In genomic region chr6:3523966-3524365, GRCh38 we compare ENCODE assay signal across 21 cellular contexts.
DNase-seq lines count a peak whose midpoint lies in the region; ATAC-seq, FAIRE-seq and TF ChIP-seq lines count a peak whose summit lies in the region.
"Had no signal": no experiment of that assay in that cellular context is flagged by ENCODE, and none has a peak within 500 bp of the region (broad histone marks: within the 10 kb centered on the region; RNA-seq: fewer than 3 reads in every experiment).

No MANE protein-coding gene starts in this region.

- no peak overlapping the region for H3K9ac ChIP-seq in neuronal stem cell (ENCODE audit: low read depth, low read length, poor library complexity)

- H3K4me2 ChIP-seq in A549 (0 out of 3 replicates have a peak overlapping the region, but pooled peaks have one; percentile 67), neuronal stem cell (ENCODE audit: insufficient read depth, low read length, poor library complexity, severe bottlenecking) (no peak overlapping the region), OCI-LY7 (ENCODE audit: low read length) (no peak overlapping the region)

- H3K4me3 ChIP-seq in A549 (no peak overlapping the region), WERI-Rb-1 (ENCODE audit: low read depth, low read length) (no peak overlapping the region), neuronal stem cell (ENCODE audit: low read length in 2 of 2) (no peak overlapping the region), OCI-LY7 (ENCODE audit: low read depth, low read length, poor library complexity, severe bottlenecking) (no peak overlapping the region)

- no peak overlapping the region for H3K4ac ChIP-seq in neuronal stem cell (ENCODE audit: low read length)

- no peak overlapping the region for H2AK5ac ChIP-seq in neuronal stem cell (ENCODE audit: low read depth, low read length)

- H2BK12ac ChIP-seq in neuronal stem cell (ENCODE audit: low read length) = no peak overlapping the region

- no peak for ATAC-seq in A549
- no peak for ATAC-seq in HG02571 (IDR thresholded peaks at IDR 0.05; ENCODE audit: unreplicated experiment)
- ATAC-seq: HCT116 had no signal

- no peak overlapping the region for H2BK5ac ChIP-seq in neuronal stem cell (ENCODE audit: low read length)

- H3K23ac ChIP-seq in neuronal stem cell (ENCODE audit: low read depth, low read length, poor library complexity) = no peak overlapping the region

- POLR2A ChIA-PET in A549 (lab: Yijun Ruan, JAX) (no interaction called here), OCI-LY7 (lab: Charles Lee) (interaction anchor here (1.1 kb wide), 1 partner anchor 8 kb away, joined by 3 read pairs; no protein-coding TSS in a partner anchor)

- H3K14ac ChIP-seq in neuronal stem cell (ENCODE audit: low read length) = no peak overlapping the region

- no peak for FAIRE-seq in A549 (lab: Jason Lieb, UNC)
- FAIRE-seq: A204.1, G401.6, GM12892, H1 had no signal

- TF ChIP-seq CTCF in A549 (IDR thresholded peaks at IDR 0.05) = no peak
- TF ChIP-seq CTCF in WERI-Rb-1 (IDR thresholded peaks at IDR 0.05; ENCODE audit: low read depth, low read length) = no peak
- no peak for TF ChIP-seq CTCF in OCI-LY7 (conservative IDR thresholded peaks at IDR 0.05; ENCODE audit: low read length)

- H4K20me1 ChIP-seq in OCI-LY7 (ENCODE audit: insufficient read depth, low read length) = no peaks in the 10 kb centered on the region

- H2BK120ac ChIP-seq in neuronal stem cell (ENCODE audit: low read depth, low read length) = no peak overlapping the region

- DNase-seq in A549 (ENCODE audit: low read depth in 1 of 2, low spot score in 1 of 2) (no peak), D341Med (ENCODE audit: low spot score) (peak; percentile 80), WERI-Rb-1 (peak; percentile 66), neuronal stem cell (ENCODE audit: low spot score) (peak; percentile 17), pons (ENCODE audit: low spot score) (no peak), OCI-LY7 (ENCODE audit: low spot score) (no peak)
- DNase-seq: CD4-positive, CD25-positive, alpha-beta regulatory T cell; DND-41; MV-4-11; NCI-H1105 treated with DMSO at 0.1 percent for 48 hours; NCI-H2081; NCI-H2227 treated with DMSO at 0.1 percent for 48 hours; NCI-H510A; NCI-H774; Right ventricle myocardium superior had no signal

- no peak overlapping the region for H4K8ac ChIP-seq in neuronal stem cell (ENCODE audit: low read depth, low read length)

- TF ChIP-seq RAD21 in A549 (conservative IDR thresholded peaks at IDR 0.05 in 1 of 2, IDR thresholded peaks at IDR 0.05 in 1 of 2) = no peak

- BruUV-seq in OCI-LY7 (replicated peaks; lab: Mats Ljungman, UMichigan) = no TSS peak

- H3K9me3 ChIP-seq in A549 (no peaks in the 10 kb centered on the region), WERI-Rb-1 (ENCODE audit: severe bottlenecking) (peaks cover 7% of the 10 kb centered on the region), neuronal stem cell (replicated peaks in 1 of 2; ENCODE audit: control insufficient read depth in 2 of 2, insufficient read depth in 1 of 2, low read depth in 1 of 2, low read length in 2 of 2) (peaks cover 2 to 3% of the 10 kb centered on the region in 2 donors), OCI-LY7 (ENCODE audit: low read length) (no peaks in the 10 kb centered on the region)

- H3K36me3 ChIP-seq in WERI-Rb-1 (no peaks in the 10 kb centered on the region), neuronal stem cell (replicated peaks in 1 of 2; ENCODE audit: control insufficient read depth in 2 of 2, insufficient read depth in 2 of 2, low read length in 2 of 2) (no peaks in the 10 kb centered on the region), OCI-LY7 (ENCODE audit: insufficient read depth, low read length) (no peaks in the 10 kb centered on the region)

- H3K27me3 ChIP-seq in WERI-Rb-1 (ENCODE audit: insufficient read depth, low read depth, severe bottlenecking) (no peaks in the 10 kb centered on the region), neuronal stem cell (ENCODE audit: control insufficient read depth in 3 of 3, insufficient read depth in 3 of 3, low read depth in 1 of 3, low read length in 3 of 3) (no peaks in the 10 kb centered on the region)

- H3K27ac ChIP-seq in A549 = peak overlapping the region in 1 of 2 experiments; percentile 82; a peak in 2 of 6 replicates
- H3K27ac ChIP-seq in WERI-Rb-1 = no peak overlapping the region
- no peak overlapping the region for H3K27ac ChIP-seq in neuronal stem cell (replicated peaks; ENCODE audit: low read length)
- no peak overlapping the region for H3K27ac ChIP-seq in OCI-LY7 (ENCODE audit: low read depth, low read length, poor library complexity, severe bottlenecking)

- no peak overlapping the region for H3K18ac ChIP-seq in neuronal stem cell (ENCODE audit: low read length)

- TF ChIP-seq EP300 in A549 (IDR thresholded peaks at IDR 0.05) = no peak

- no peak overlapping the region for H2BK15ac ChIP-seq in neuronal stem cell (ENCODE audit: low read length)

- H4K91ac ChIP-seq in neuronal stem cell (ENCODE audit: low read depth, low read length, poor library complexity) = no peak overlapping the region

- H3K79me2 ChIP-seq in OCI-LY7 (ENCODE audit: insufficient read depth, low read depth, low read length) = no peaks in the 10 kb centered on the region

- H2AFZ ChIP-seq in neuronal stem cell (ENCODE audit: low read length) (no peak overlapping the region), OCI-LY7 (ENCODE audit: low read length) (no peak overlapping the region)

- H3K4me1 ChIP-seq in A549 (peaks cover 29% of the 10 kb centered on the region), neuronal stem cell (ENCODE audit: control insufficient read depth in 2 of 2, insufficient read depth in 1 of 2, low read depth in 1 of 2, low read length in 2 of 2) (peaks cover under 1 to 24% of the 10 kb centered on the region in 2 donors), OCI-LY7 (ENCODE audit: insufficient read depth, low read length, poor library complexity, severe bottlenecking) (no peaks in the 10 kb centered on the region)

- intact Hi-C loops in OCI-LY7 (cut with micrococcal nuclease; ENCODE audit: unreplicated experiment) = no loop called here

- 97% methylated on average over 7 of the region's 7 CpGs for WGBS in A549 (ENCODE audit: missing lambda C conversion rate)
- WGBS in neuronal stem cell (ENCODE audit: extremely low coverage in 2 of 2, insufficient read length in 2 of 2, insufficient replicate concordance in 1 of 2), 2 donors = no CpG with 5 or more reads among the region's 7 CpGs

- no peaks in the 10 kb centered on the region for H3K79me1 ChIP-seq in neuronal stem cell (ENCODE audit: low read depth, low read length)

- no peaks in the 10 kb centered on the region for H3K9me2 ChIP-seq in OCI-LY7 (ENCODE audit: insufficient read depth, low read length)

- CTCF ChIA-PET in A549 (lab: Yijun Ruan, JAX) = interaction anchor here (1.0 to 2.6 kb wide), 3 partner anchors 9 to 325 kb away, joined by 3 to 8 read pairs (median 4); partner anchors contain the start of gene FAM50B
- CTCF ChIA-PET in OCI-LY7 (lab: Charles Lee; ENCODE audit: unreplicated experiment) = no interaction called here

- TF ChIP-seq POLR2A in A549 (IDR thresholded peaks at IDR 0.05; ENCODE audit: low read length) = no peak

TF ChIP-seq in A549, 52 proteins besides CTCF, POLR2A, EP300 and RAD21:
- TF ChIP-seq RCOR1 (IDR thresholded peaks at IDR 0.05; ENCODE audit: low read depth, low read length) (no peak), HOXA7 (CRISPR knock-in tag; IDR thresholded peaks at IDR 0.05) (no peak)

Comparison
In these comparisons a context has a peak if more than half of its experiments do, and no peak if none do; other contexts are left out.
1. DNase-seq: peak in D341Med (single experiment), WERI-Rb-1 (single experiment) and neuronal stem cell (single experiment); none in A549 (0 of 2), pons (single experiment) and OCI-LY7 (single experiment).